13 cellular contexts compared by ENCODE assay signal in the genomic region with DNA sequence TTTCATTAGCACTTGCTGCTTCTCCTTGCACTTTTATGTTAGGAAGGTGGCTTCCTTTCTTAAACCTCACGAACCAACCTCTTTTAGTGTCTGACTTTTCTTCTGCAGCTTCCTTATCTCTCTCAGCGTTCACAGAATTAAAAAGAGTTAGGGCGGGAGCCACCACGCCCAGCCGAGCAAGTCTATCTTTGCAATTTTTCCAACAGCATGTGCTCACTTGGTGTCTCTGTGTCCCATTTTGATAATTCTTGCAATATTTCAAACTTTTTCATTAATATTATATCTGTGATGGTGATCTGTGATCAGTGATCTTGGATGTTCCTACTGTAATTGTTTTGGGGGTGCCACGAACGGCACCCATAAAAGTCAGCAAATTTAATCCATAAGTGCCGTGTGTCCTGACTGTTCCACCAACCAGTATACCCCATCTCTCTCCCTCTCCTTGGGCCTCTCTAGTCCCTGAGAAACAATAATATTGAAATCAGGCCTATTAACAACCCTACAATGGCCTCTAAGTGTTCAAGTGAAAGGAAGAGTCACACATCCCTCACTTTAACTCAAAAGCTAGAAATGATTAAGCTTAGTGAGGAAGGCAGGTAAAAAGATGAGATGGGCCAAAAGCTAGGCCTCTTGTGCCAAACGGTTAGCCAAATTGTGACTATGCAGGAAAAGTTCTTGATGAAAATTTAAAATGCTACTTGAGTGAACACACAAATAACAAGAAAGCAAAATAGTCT.
"Had no signal": no experiment of that assay in that cellular context is flagged by ENCODE, and none has a peak within 500 bp of the region (broad histone marks: within the 10 kb centered on the region; RNA-seq: fewer than 3 reads in every experiment).

No MANE protein-coding gene starts in this region.

- H3K27me3 Mint-ChIP-seq: T-helper 17 cell had no signal

- H3K36me3 Mint-ChIP-seq: mesothelial cell of epicardium had no signal

- H3K4me1 ChIP-seq: breast epithelium, parathyroid adenoma, thyroid gland, vagina had no signal

- H2AFZ ChIP-seq: parathyroid adenoma had no signal

- H3K36me3 ChIP-seq: breast epithelium, thyroid gland, vagina had no signal

- H3K4me1 Mint-ChIP-seq: mesothelial cell of epicardium had no signal

- H3K9ac ChIP-seq: parathyroid adenoma had no signal

- H3K27ac Mint-ChIP-seq: mesothelial cell of epicardium, T-helper 17 cell had no signal

- H3K27ac ChIP-seq: breast epithelium, parathyroid adenoma, thyroid gland, vagina had no signal

- DNase-seq: activated T-cell treated with anti-CD3 and anti-CD28 coated beads, Interleukin-2, amount 50 U/mL, for 1 hour; aorta; dermis blood vessel endothelial cell; kidney; left ventricle myocardium superior; stimulated activated CD4-positive, alpha-beta T cell treated with anti-CD3 and anti-CD28 coated beads, Interleukin-15, amount 100 ng/mL, for 24 hours; stimulated activated CD4-positive, alpha-beta T cell treated with anti-CD3 and anti-CD28 coated beads, Interleukin-4, amount 100 ng/mL, for 4 hours; T-helper 17 cell; thyroid gland had no signal

- H3K9me3 ChIP-seq: breast epithelium, thyroid gland, vagina had no signal

- H3K27me3 ChIP-seq: breast epithelium, thyroid gland, vagina had no signal

- H3K4me3 Mint-ChIP-seq: mesothelial cell of epicardium, T-helper 17 cell had no signal

- ATAC-seq: left ventricle myocardium superior, T-helper 17 cell had no signal

- H3K79me2 ChIP-seq: parathyroid adenoma had no signal

- H3K4me3 ChIP-seq: breast epithelium, thyroid gland, vagina had no signal
